Comparison of ENCODE assay signal across 1 cellular context in the genomic region with DNA sequence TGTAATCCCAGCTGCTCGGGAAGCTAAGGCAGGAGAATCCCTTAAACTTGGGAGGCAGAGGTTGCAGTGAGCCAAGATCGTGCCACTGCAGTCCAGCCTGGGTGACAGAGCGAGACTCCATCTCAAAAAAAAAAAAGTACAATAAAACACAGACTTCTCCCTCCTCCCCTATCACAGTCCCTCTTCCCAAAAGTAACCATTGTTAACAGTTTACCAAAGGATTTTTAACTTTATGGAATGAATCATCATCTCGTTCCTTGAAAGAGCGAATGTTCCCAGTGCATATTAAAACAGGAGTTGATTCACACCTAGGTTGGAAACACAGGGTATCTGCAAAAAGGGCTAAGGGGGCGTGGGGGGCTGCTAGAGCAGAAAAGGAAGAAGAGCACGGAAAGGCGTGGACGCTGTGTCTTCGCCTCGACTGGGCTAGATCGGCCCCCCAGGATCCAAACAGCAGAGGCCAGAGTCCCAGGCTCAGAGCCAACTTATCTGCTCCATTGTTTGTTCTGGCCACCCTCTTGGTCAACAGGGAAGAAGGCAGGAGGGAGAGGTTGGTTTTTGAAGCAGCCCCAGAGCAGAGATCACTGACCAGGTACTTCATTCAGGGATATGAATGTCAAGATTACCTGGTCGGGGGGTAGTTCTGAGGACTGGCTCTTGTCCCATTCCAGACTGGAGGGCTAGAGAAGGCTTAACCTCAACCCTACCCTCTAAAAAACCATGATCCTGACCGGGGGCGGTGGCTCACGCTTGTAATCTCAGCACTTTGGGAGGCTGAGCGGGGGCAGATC.
A peak's percentile ranks its signal among the peaks of the same experiment; 100 is the strongest.
TF ChIP-seq lines count a peak whose summit lies in the region.

No MANE protein-coding gene starts in this region.

TF ChIP-seq in A549, 52 proteins besides CTCF, POLR2A, EP300 and RAD21:
- TF ChIP-seq ZNF302 (CRISPR knock-in tag; IDR thresholded peaks at IDR 0.05) = no peak
- TF ChIP-seq, protein P1, sequence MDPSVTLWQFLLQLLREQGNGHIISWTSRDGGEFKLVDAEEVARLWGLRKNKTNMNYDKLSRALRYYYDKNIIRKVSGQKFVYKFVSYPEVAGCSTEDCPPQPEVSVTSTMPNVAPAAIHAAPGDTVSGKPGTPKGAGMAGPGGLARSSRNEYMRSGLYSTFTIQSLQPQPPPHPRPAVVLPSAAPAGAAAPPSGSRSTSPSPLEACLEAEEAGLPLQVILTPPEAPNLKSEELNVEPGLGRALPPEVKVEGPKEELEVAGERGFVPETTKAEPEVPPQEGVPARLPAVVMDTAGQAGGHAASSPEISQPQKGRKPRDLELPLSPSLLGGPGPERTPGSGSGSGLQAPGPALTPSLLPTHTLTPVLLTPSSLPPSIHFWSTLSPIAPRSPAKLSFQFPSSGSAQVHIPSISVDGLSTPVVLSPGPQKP (IDR thresholded peaks at IDR 0.05; ENCODE audit: low read depth, low read length) = no peak
- no peak for TF ChIP-seq FOXS1 (CRISPR knock-in tag; IDR thresholded peaks at IDR 0.05)
- no peak for TF ChIP-seq ZC3H11A (IDR thresholded peaks at IDR 0.05)
- TF ChIP-seq JUN (IDR thresholded peaks at IDR 0.05) = no peak
- TF ChIP-seq E2F6 (IDR thresholded peaks at IDR 0.05; ENCODE audit: borderline replicate concordance, low read depth) = 0 out of 2 replicates have a peak, but pooled peaks have one; percentile 42
- TF ChIP-seq, protein P2, sequence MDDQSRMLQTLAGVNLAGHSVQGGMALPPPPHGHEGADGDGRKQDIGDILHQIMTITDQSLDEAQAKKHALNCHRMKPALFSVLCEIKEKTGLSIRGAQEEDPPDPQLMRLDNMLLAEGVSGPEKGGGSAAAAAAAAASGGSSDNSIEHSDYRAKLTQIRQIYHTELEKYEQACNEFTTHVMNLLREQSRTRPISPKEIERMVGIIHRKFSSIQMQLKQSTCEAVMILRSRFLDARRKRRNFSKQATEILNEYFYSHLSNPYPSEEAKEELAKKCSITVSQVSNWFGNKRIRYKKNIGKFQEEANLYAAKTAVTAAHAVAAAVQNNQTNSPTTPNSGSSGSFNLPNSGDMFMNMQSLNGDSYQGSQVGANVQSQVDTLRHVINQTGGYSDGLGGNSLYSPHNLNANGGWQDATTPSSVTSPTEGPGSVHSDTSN (IDR thresholded peaks at IDR 0.05) = no peak
- TF ChIP-seq HOXA7 (CRISPR knock-in tag; IDR thresholded peaks at IDR 0.05) = no peak
- TF ChIP-seq MAFK (IDR thresholded peaks at IDR 0.05; ENCODE audit: partially characterized antibody) = no peak
- TF ChIP-seq SREBF2 (IDR thresholded peaks at IDR 0.05) = no peak
- TF ChIP-seq ZFP36 (IDR thresholded peaks at IDR 0.05; ENCODE audit: borderline replicate concordance, partially characterized antibody) = no peak
- no peak for TF ChIP-seq RCOR1 (IDR thresholded peaks at IDR 0.05; ENCODE audit: low read depth, low read length)
- TF ChIP-seq NFE2L2 (conservative IDR thresholded peaks at IDR 0.05; ENCODE audit: low read length) = no peak
- TF ChIP-seq, protein P3, sequence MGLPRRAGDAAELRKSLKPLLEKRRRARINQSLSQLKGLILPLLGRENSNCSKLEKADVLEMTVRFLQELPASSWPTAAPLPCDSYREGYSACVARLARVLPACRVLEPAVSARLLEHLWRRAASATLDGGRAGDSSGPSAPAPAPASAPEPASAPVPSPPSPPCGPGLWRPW (IDR thresholded peaks at IDR 0.05) = no peak
- no peak for TF ChIP-seq HOXB5 (CRISPR knock-in tag; IDR thresholded peaks at IDR 0.05)
- no peak for TF ChIP-seq KDM1A (IDR thresholded peaks at IDR 0.05; ENCODE audit: low read depth)
- TF ChIP-seq NR3C1 (IDR thresholded peaks at IDR 0.05) = no peak
- TF ChIP-seq, protein P4, sequence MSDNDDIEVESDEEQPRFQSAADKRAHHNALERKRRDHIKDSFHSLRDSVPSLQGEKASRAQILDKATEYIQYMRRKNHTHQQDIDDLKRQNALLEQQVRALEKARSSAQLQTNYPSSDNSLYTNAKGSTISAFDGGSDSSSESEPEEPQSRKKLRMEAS (IDR thresholded peaks at IDR 0.05) = peak; percentile 76
- TF ChIP-seq GATA3 (IDR thresholded peaks at IDR 0.05; ENCODE audit: borderline replicate concordance) = peak; percentile 36; the same call in 1 of the 2 replicates
- no peak for TF ChIP-seq BCL3 (IDR thresholded peaks at IDR 0.05)
- no peak for TF ChIP-seq HMGXB4 (CRISPR knock-in tag; IDR thresholded peaks at IDR 0.05; ENCODE audit: borderline replicate concordance)
- no peak for TF ChIP-seq MYC (IDR thresholded peaks at IDR 0.05; ENCODE audit: borderline replicate concordance, low read length)
- no peak for TF ChIP-seq CHD4 (IDR thresholded peaks at IDR 0.05; ENCODE audit: borderline replicate concordance)
